Comparison of ENCODE assay signal across 18 cellular contexts in the genomic region with DNA sequence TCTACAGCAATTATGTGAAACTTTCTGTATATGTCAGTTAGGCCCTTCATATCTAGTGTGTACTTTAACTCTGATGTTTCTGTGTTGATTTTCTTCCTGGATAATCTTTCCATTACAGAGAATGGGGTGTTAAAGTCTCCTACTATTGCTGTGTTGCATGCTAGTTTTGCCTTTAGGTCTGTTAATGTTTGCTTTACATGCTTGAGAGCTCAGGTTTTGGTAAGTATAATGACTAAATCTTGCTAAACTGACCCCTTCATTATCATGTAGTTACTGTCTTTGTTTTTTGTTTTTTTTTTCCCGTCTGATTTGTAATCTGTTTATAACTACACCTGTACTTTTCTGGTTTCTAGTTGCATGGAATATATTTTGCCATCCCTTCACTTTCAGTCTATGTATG.
DNase-seq lines count a peak whose midpoint lies in the region; ATAC-seq and TF ChIP-seq lines count a peak whose summit lies in the region.
"Had no signal": no experiment of that assay in that cellular context is flagged by ENCODE, and none has a peak within 500 bp of the region (broad histone marks: within the 10 kb centered on the region; RNA-seq: fewer than 3 reads in every experiment).

No MANE protein-coding gene starts in this region.

- TF ChIP-seq CTCF in smooth muscle cell (IDR thresholded peaks at IDR 0.05; ENCODE audit: borderline replicate concordance, insufficient read depth, poor library complexity, severe bottlenecking) (no peak), lower leg skin (IDR thresholded peaks at IDR 0.05) (no peak)

- H3K9ac ChIP-seq in smooth muscle cell (ENCODE audit: low read depth): no peak overlapping the region

- no peak for DNase-seq in smooth muscle cell (lab: John Stamatoyannopoulos, UW; ENCODE audit: unreplicated experiment)
- no peak for DNase-seq in activated T-cell treated with anti-CD3 and anti-CD28 coated beads, Interleukin-2, amount 50 U/mL, for 1 hour
- no peak for DNase-seq in lower leg skin (ENCODE audit: low spot score in 2 of 2)
- DNase-seq in NCI-H82 (lab: John Stamatoyannopoulos, UW): no peak
- DNase-seq: activated CD4-positive, alpha-beta T cell treated with anti-CD3 and anti-CD28 coated beads, Interleukin-2, amount 50 U/mL, for 48 hours; activated naive CD4-positive, alpha-beta T cell; GOT3; MM.1S; NCI-H345; Peyer's patch; T-cell had no signal

- no peaks in the 10 kb centered on the region for H3K36me3 ChIP-seq in smooth muscle cell (ENCODE audit: low read depth)
- H3K36me3 ChIP-seq: neutrophil, Peyer's patch, tibial nerve had no signal

- no peak for TF ChIP-seq POLR2A in lower leg skin (IDR thresholded peaks at IDR 0.05)

- no peaks in the 10 kb centered on the region for H4K20me1 ChIP-seq in smooth muscle cell (ENCODE audit: low read depth)

- no peaks in the 10 kb centered on the region for H3K9me3 ChIP-seq in smooth muscle cell (replicated peaks; ENCODE audit: low read depth)
- H3K9me3 ChIP-seq: neutrophil, tibial nerve had no signal

- H3K4me3 ChIP-seq in smooth muscle cell (peak overlapping the region; percentile 36), lower leg skin (ENCODE audit: low read depth, poor library complexity, severe bottlenecking) (no peak overlapping the region)
- H3K4me3 ChIP-seq: tibial nerve had no signal

- ATAC-seq in GM19328 (IDR thresholded peaks at IDR 0.05; ENCODE audit: unreplicated experiment): peak; percentile 51
- peak; percentile 48 for ATAC-seq in HG02763 (IDR thresholded peaks at IDR 0.05; ENCODE audit: unreplicated experiment)
- ATAC-seq in HG03565 (IDR thresholded peaks at IDR 0.05; ENCODE audit: unreplicated experiment): peak; percentile 56
- no peak for ATAC-seq in GM21526 (IDR thresholded peaks at IDR 0.05; ENCODE audit: low FRiP score, unreplicated experiment)
- ATAC-seq: left lobe of liver, T-cell had no signal

- H3K27me3 ChIP-seq in smooth muscle cell (ENCODE audit: low read depth): no peaks in the 10 kb centered on the region
- H3K27me3 ChIP-seq: neutrophil, Peyer's patch, tibial nerve had no signal

- H3K4me1 ChIP-seq in smooth muscle cell (ENCODE audit: low read depth): no peaks in the 10 kb centered on the region
- H3K4me1 ChIP-seq: tibial nerve had no signal

- 93% methylated on average over 1 of the region's 1 CpG for WGBS in smooth muscle cell (ENCODE audit: low lambda C conversion rate)
- WGBS in lower leg skin, 2 donors: 69 to 74% methylated on average over 1 of the region's 1 CpG

- no peaks in the 10 kb centered on the region for H3K79me2 ChIP-seq in smooth muscle cell (ENCODE audit: low read depth)

- no peaks in the 10 kb centered on the region for H3F3A ChIP-seq in smooth muscle cell (ENCODE audit: low read depth)

- H2AFZ ChIP-seq in smooth muscle cell (ENCODE audit: low read depth): no peak overlapping the region

- H3K4me2 ChIP-seq in smooth muscle cell: no peak overlapping the region

- no peak overlapping the region for H3K27ac ChIP-seq in smooth muscle cell (ENCODE audit: low read depth)
- H3K27ac ChIP-seq: neutrophil, tibial nerve had no signal

- intact Hi-C loops in lower leg skin (cut with DNase I; ENCODE audit: low total_unique reads): no loop called here
